20 cellular contexts compared by ENCODE assay signal in genomic region chr3:123281929-123282328, GRCh38.
DNase-seq lines count a peak whose midpoint lies in the region; ATAC-seq, FAIRE-seq and TF ChIP-seq lines count a peak whose summit lies in the region.
"Had no signal": no experiment of that assay in that cellular context is flagged by ENCODE, and none has a peak within 500 bp of the region (broad histone marks: within the 10 kb centered on the region; RNA-seq: fewer than 3 reads in every experiment).

No MANE protein-coding gene starts in this region.

- peak overlapping the region; percentile 40 to 86 for H3K27ac Mint-ChIP-seq in activated naive CD4-positive, alpha-beta T cell treated with anti-CD3 and anti-CD28 coated beads, Interleukin-2, amount 50 U/mL, for 72 hours
- H3K27ac Mint-ChIP-seq: B cell; CD8-positive, alpha-beta T cell; HFFc6 had no signal

- TF ChIP-seq POLR2A in esophagus muscularis mucosa (IDR thresholded peaks at IDR 0.05; ENCODE audit: low read depth) = no peak
- TF ChIP-seq POLR2A in sigmoid colon (IDR thresholded peaks at IDR 0.05) = no peak
- TF ChIP-seq POLR2A in body of pancreas (IDR thresholded peaks at IDR 0.05) = no peak

- TF ChIP-seq EP300 in esophagus muscularis mucosa (IDR thresholded peaks at IDR 0.05) (no peak), sigmoid colon (IDR thresholded peaks at IDR 0.05) (no peak)

- H3K27ac ChIP-seq in esophagus muscularis mucosa (replicated peaks in 1 of 4) = no peak overlapping the region
- H3K27ac ChIP-seq in sigmoid colon = no peak overlapping the region
- no peak overlapping the region for H3K27ac ChIP-seq in body of pancreas
- H3K27ac ChIP-seq in kidney (ENCODE audit: low read depth in 2 of 2, low read length in 2 of 2) = no peak overlapping the region
- H3K27ac ChIP-seq: BLaER1 treated with 17β-estradiol and CSF1 and Interleukin-3, amounts not matched to agents 10 nM and 100 nM; GM23248 had no signal

- H3K4me1 ChIP-seq in esophagus muscularis mucosa = no peaks in the 10 kb centered on the region
- H3K4me1 ChIP-seq in sigmoid colon = no peaks in the 10 kb centered on the region
- no peaks in the 10 kb centered on the region for H3K4me1 ChIP-seq in body of pancreas
- no peaks in the 10 kb centered on the region for H3K4me1 ChIP-seq in kidney (ENCODE audit: control insufficient read depth in 1 of 2, insufficient read depth in 1 of 2, low read depth in 1 of 2, low read length in 2 of 2)

- no peak for DNase-seq in activated naive CD4-positive, alpha-beta T cell treated with anti-CD3 and anti-CD28 coated beads, Interleukin-2, amount 50 U/mL, for 72 hours (ENCODE audit: low spot score in 2 of 2)
- DNase-seq in activated naive CD4-positive, alpha-beta T cell treated with Interleukin-2 at 50 U/mL for 16 hours = no peak
- peak; percentile 9 for DNase-seq in H7
- DNase-seq in esophagus muscularis mucosa (ENCODE audit: extremely low spot score) = peak; percentile 81
- DNase-seq in sigmoid colon = peak; percentile 47
- no peak for DNase-seq in body of pancreas
- no peak for DNase-seq in KG1 (lab: John Stamatoyannopoulos, UW)
- DNase-seq in kidney = no peak
- DNase-seq: 8988T, Calu3, GM23248, HCEC 1CT, HFFc6 had no signal

- H3K9me3 Mint-ChIP-seq in activated naive CD4-positive, alpha-beta T cell treated with anti-CD3 and anti-CD28 coated beads, Interleukin-2, amount 50 U/mL, for 72 hours = no peaks in the 10 kb centered on the region
- H3K9me3 Mint-ChIP-seq: CD8-positive, alpha-beta T cell; HFFc6 had no signal

- no peak overlapping the region for H3K9ac ChIP-seq in kidney (ENCODE audit: low read length in 2 of 2)
- H3K9ac ChIP-seq: BLaER1 treated with 17β-estradiol and CSF1 and Interleukin-3, amounts not matched to agents 10 nM and 100 nM; GM23248 had no signal

- no peaks in the 10 kb centered on the region for H3K36me3 Mint-ChIP-seq in activated naive CD4-positive, alpha-beta T cell treated with anti-CD3 and anti-CD28 coated beads, Interleukin-2, amount 50 U/mL, for 72 hours
- H3K36me3 Mint-ChIP-seq: CD8-positive, alpha-beta T cell had no signal

- intact Hi-C loops in esophagus muscularis mucosa (cut with DNase I) (no loop called here), sigmoid colon (cut with DNase I) (no loop called here), body of pancreas (cut with DNase I) (no loop called here), kidney (cut with DNase I) (no loop called here)

- no peaks in the 10 kb centered on the region for H3K9me3 ChIP-seq in esophagus muscularis mucosa
- no peaks in the 10 kb centered on the region for H3K9me3 ChIP-seq in sigmoid colon
- no peaks in the 10 kb centered on the region for H3K9me3 ChIP-seq in body of pancreas
- H3K9me3 ChIP-seq in kidney (ENCODE audit: control insufficient read depth in 1 of 2, low read length in 2 of 2) = no peaks in the 10 kb centered on the region
- H3K9me3 ChIP-seq: BLaER1 treated with 17β-estradiol and CSF1 and Interleukin-3, amounts not matched to agents 10 nM and 100 nM had no signal

- FAIRE-seq in kidney (lab: Jason Lieb, UNC) = no peak
- FAIRE-seq: G401.6, GM12891, GM18507, HepG2 had no signal

- no peak overlapping the region for H3K4me3 ChIP-seq in H7 (ENCODE audit: insufficient read depth, low read depth, low read length)
- H3K4me3 ChIP-seq in esophagus muscularis mucosa = no peak overlapping the region
- no peak overlapping the region for H3K4me3 ChIP-seq in sigmoid colon
- H3K4me3 ChIP-seq in body of pancreas = no peak overlapping the region
- no peak overlapping the region for H3K4me3 ChIP-seq in kidney (ENCODE audit: low read length in 2 of 2)
- H3K4me3 ChIP-seq: BLaER1 treated with 17β-estradiol and CSF1 and Interleukin-3, amounts not matched to agents 10 nM and 100 nM; GM23248 had no signal

- no peak for ATAC-seq in activated naive CD4-positive, alpha-beta T cell treated with anti-CD3 and anti-CD28 coated beads, Interleukin-2, amount 50 U/mL, for 72 hours
- no peak for ATAC-seq in body of pancreas
- ATAC-seq: CD8-positive, alpha-beta T cell; HepG2 had no signal

- H3K36me3 ChIP-seq in H7 (replicated peaks; ENCODE audit: control insufficient read depth, insufficient read depth, low read length) = no peaks in the 10 kb centered on the region; the same call in 1 of the 2 replicates
- H3K36me3 ChIP-seq in esophagus muscularis mucosa = peaks cover 39 to 66% (median 53%) of the 10 kb centered on the region in 4 donors
- H3K36me3 ChIP-seq in sigmoid colon = peaks cover 12 to 59% (median 32%) of the 10 kb centered on the region in 4 donors
- no peaks in the 10 kb centered on the region for H3K36me3 ChIP-seq in body of pancreas (replicated peaks in 1 of 2; ENCODE audit: insufficient read depth in 1 of 2, low read depth in 2 of 2)
- peaks cover 0 to 2% of the 10 kb centered on the region in 2 donors for H3K36me3 ChIP-seq in kidney (ENCODE audit: control insufficient read depth in 1 of 2, insufficient read depth in 2 of 2, low read length in 2 of 2)
- H3K36me3 ChIP-seq: BLaER1 treated with 17β-estradiol and CSF1 and Interleukin-3, amounts not matched to agents 10 nM and 100 nM had no signal

- TF ChIP-seq CTCF in esophagus muscularis mucosa (IDR thresholded peaks at IDR 0.05) = no peak
- no peak for TF ChIP-seq CTCF in sigmoid colon (IDR thresholded peaks at IDR 0.05)
- TF ChIP-seq CTCF in body of pancreas (IDR thresholded peaks at IDR 0.05) = no peak
- no peak for TF ChIP-seq CTCF in kidney (IDR thresholded peaks at IDR 0.05; ENCODE audit: borderline replicate concordance, extremely low read depth, insufficient read depth)

- H3K27me3 ChIP-seq in H7 (ENCODE audit: control insufficient read depth, insufficient read depth, low read length) (no peaks in the 10 kb centered on the region), esophagus muscularis mucosa (no peaks in the 10 kb centered on the region), sigmoid colon (no peaks in the 10 kb centered on the region), body of pancreas (no peaks in the 10 kb centered on the region)
- H3K27me3 ChIP-seq: BLaER1 treated with 17β-estradiol and CSF1 and Interleukin-3, amounts not matched to agents 10 nM and 100 nM had no signal

- 85% methylated on average over 2 of the region's 2 CpGs for WGBS in esophagus muscularis mucosa
- 94 to 97% methylated on average over 2 of the region's 2 CpGs for WGBS in sigmoid colon, 2 donors
- 94 to 100% methylated on average over 2 of the region's 2 CpGs for WGBS in body of pancreas, 2 donors

Comparison
In these comparisons a context has a peak if more than half of its experiments do, and no peak if none do; other contexts are left out.
1. DNase-seq: peak in H7 (single experiment), esophagus muscularis mucosa (single experiment) and sigmoid colon (single experiment); none in activated naive CD4-positive, alpha-beta T cell treated with anti-CD3 and anti-CD28 coated beads, Interleukin-2, amount 50 U/mL, for 72 hours (0 of 2), activated naive CD4-positive, alpha-beta T cell treated with Interleukin-2 at 50 U/mL for 16 hours (single experiment), body of pancreas (0 of 4), KG1 (single experiment) and kidney (single experiment).